17 cellular contexts compared by ENCODE assay signal in the genomic region with DNA sequence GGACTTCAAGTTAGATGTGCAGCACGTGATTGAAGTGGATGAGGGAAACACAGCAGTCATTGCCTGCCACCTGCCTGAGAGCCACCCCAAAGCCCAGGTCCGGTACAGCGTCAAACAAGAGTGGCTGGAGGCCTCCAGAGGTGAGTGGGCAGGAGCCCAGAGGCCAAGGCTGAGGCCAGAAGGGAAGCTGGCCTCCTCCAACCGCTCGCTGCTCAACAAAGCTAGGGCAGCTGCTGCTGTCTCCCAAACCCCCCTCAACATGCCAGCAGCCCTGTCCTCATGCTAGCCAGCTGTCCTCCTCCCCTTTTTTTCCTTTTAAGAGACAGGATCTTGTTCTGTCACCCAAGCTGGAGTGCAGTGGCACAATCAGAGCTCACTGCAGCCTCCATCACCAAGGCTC. TPM values are rescaled to one million over a fixed set of nuclear protein-coding genes. Genes with fewer than 3 reads are reported as not detected.
DNase-seq lines count a peak whose midpoint lies in the region; FAIRE-seq and TF ChIP-seq lines count a peak whose summit lies in the region.
"Had no signal": no experiment of that assay in that cellular context is flagged by ENCODE, and none has a peak within 500 bp of the region (broad histone marks: within the 10 kb centered on the region; RNA-seq: fewer than 3 reads in every experiment).

No MANE protein-coding gene starts in this region.

- no peak for TF ChIP-seq RAD21 in H1 (IDR thresholded peaks at IDR 0.05 in 1 of 2, conservative IDR thresholded peaks at IDR 0.05 in 1 of 2; ENCODE audit: low read depth in 2 of 2, low read length in 2 of 2)

- WGBS in H1 (ENCODE audit: extremely low coverage in 1 of 2, insufficient coverage in 1 of 2, insufficient read length in 1 of 2, insufficient replicate concordance in 2 of 2, low coverage in 1 of 2, low lambda C conversion rate in 2 of 2, missing lambda C conversion rate in 1 of 2), 2 experiments = 88% methylated on average over 5 of the region's 5 CpGs; no CpG with 5 or more reads in 1 of the 2 experiments
- no CpG with 5 or more reads among the region's 5 CpGs for WGBS in neuronal stem cell (ENCODE audit: extremely low coverage in 2 of 2, insufficient read length in 2 of 2, insufficient replicate concordance in 1 of 2), 2 donors
- 91% methylated on average over 5 of the region's 5 CpGs for WGBS in GM23248 (ENCODE audit: low coverage in 1 of 2, low lambda C conversion rate in 2 of 2, missing lambda C conversion rate in 2 of 2), 2 experiments

- H3K79me1 ChIP-seq in H1 (ENCODE audit: low read depth, low read length) (no peaks in the 10 kb centered on the region), neuronal stem cell (ENCODE audit: low read depth, low read length) (peaks cover 2% of the 10 kb centered on the region)

- H3K56ac ChIP-seq in H1 (replicated peaks; ENCODE audit: insufficient read length, low read depth, low read length) = no peak overlapping the region

- H3K9ac ChIP-seq in H1 (replicated peaks in 1 of 4; ENCODE audit: extremely low read depth in 1 of 4, low read depth in 3 of 4, low read length in 3 of 4) (no peak overlapping the region), neuronal stem cell (ENCODE audit: low read depth, low read length, poor library complexity) (no peak overlapping the region), GM23248 (no peak overlapping the region)
- H3K9ac ChIP-seq: BLaER1, KMS-11 had no signal

- H3K27me3 ChIP-seq in H1 (replicated peaks in 1 of 4; ENCODE audit: control insufficient read depth in 3 of 4, extremely low read depth in 1 of 4, insufficient read depth in 3 of 4, low read length in 3 of 4) (0 out of 7 replicates have a peak, but pooled peaks cover 0 to 1% (median 0%) of the 10 kb centered on the region in 4 experiments), neuronal stem cell (ENCODE audit: control insufficient read depth in 3 of 3, insufficient read depth in 3 of 3, low read depth in 1 of 3, low read length in 3 of 3) (no peaks in the 10 kb centered on the region), GM23248 (replicated peaks; ENCODE audit: insufficient read depth) (no peaks in the 10 kb centered on the region)
- H3K27me3 ChIP-seq: BLaER1 had no signal

- H4K91ac ChIP-seq in H1 (replicated peaks; ENCODE audit: insufficient read length, low read length) = no peak overlapping the region
- peak overlapping the region; percentile 56 for H4K91ac ChIP-seq in neuronal stem cell (ENCODE audit: low read depth, low read length, poor library complexity)

- no peak overlapping the region for H3K4me3 ChIP-seq in H1 (ENCODE audit: extremely low read depth in 1 of 4, insufficient read depth in 2 of 4, low read depth in 3 of 4, low read length in 4 of 4)
- peak overlapping the region in 1 of 2 donors; percentile 28 for H3K4me3 ChIP-seq in neuronal stem cell (ENCODE audit: low read length in 2 of 2)
- H3K4me3 ChIP-seq in GM23248 = no peak overlapping the region
- H3K4me3 ChIP-seq: BLaER1, PC-9 had no signal

- CTCF ChIA-PET in H1 (lab: Charles Lee; ENCODE audit: partially characterized antibody) = interaction anchor here (0.8 to 5.3 kb wide), 9 partner anchors 10 to 133 kb away, joined by 3 to 37 read pairs (median 6); partner anchors contain the start of gene BOC

- H3K23ac ChIP-seq in H1 (ENCODE audit: insufficient read length) (no peak overlapping the region), neuronal stem cell (ENCODE audit: low read depth, low read length, poor library complexity) (no peak overlapping the region)

- H3K79me2 ChIP-seq in H1 (ENCODE audit: control insufficient read depth in 1 of 2, insufficient read depth in 2 of 2, low read length in 2 of 2) (no peaks in the 10 kb centered on the region), GM23248 (ENCODE audit: insufficient read depth) (no peaks in the 10 kb centered on the region)

- no peak for TF ChIP-seq CTCF in H1 (IDR thresholded peaks at IDR 0.05; ENCODE audit: control extremely low read depth in 1 of 3, insufficient read depth in 1 of 3, low read depth in 1 of 3, low read length in 3 of 3)

- H3K4me2 ChIP-seq in H1 (ENCODE audit: insufficient read depth in 1 of 2, low read depth in 2 of 2, low read length in 2 of 2) (no peak overlapping the region), neuronal stem cell (ENCODE audit: insufficient read depth, low read length, poor library complexity, severe bottlenecking) (no peak overlapping the region), GM23248 (ENCODE audit: unreplicated experiment) (no peak overlapping the region)
- H3K4me2 ChIP-seq: BLaER1, KMS-11, PC-9 had no signal

- DNase-seq in DMS 273 treated with DMSO at 0.1 percent for 48 hours (lab: John Stamatoyannopoulos, UW) (peak; percentile 33), NCI-H524 (lab: John Stamatoyannopoulos, UW) (peak; percentile 60 to 86), H1 (ENCODE audit: low read depth in 1 of 2, low spot score in 2 of 2) (no peak), neuronal stem cell (ENCODE audit: low spot score) (no peak), GDM1 (lab: John Stamatoyannopoulos, UW) (no peak), GM23248 (no peak), NOMO-1 (lab: John Stamatoyannopoulos, UW; ENCODE audit: unreplicated experiment in 2 of 2) (no peak), retina (no peak)
- DNase-seq: CD4-positive, alpha-beta memory T cell; DMS79 treated with DMSO at 0.1 percent for 48 hours; NCI-H1417 treated with DMSO at 0.1 percent for 48 hours; NCI-H774; PC-9 had no signal

- no peak overlapping the region for H3K18ac ChIP-seq in H1 (ENCODE audit: extremely low read depth, low read length)
- H3K18ac ChIP-seq in neuronal stem cell (ENCODE audit: low read length) = peak overlapping the region; percentile 84

- H3K14ac ChIP-seq in H1 (ENCODE audit: insufficient read length) = no peak overlapping the region
- H3K14ac ChIP-seq in neuronal stem cell (ENCODE audit: low read length) = no peak overlapping the region

- H2BK12ac ChIP-seq in H1 (ENCODE audit: low read depth, low read length) = no peak overlapping the region
- H2BK12ac ChIP-seq in neuronal stem cell (ENCODE audit: low read length) = no peak overlapping the region

- H3K36me3 ChIP-seq in H1 (ENCODE audit: control insufficient read depth in 2 of 4, insufficient read depth in 4 of 4, low read length in 3 of 4) = no peaks in the 10 kb centered on the region; a peak in 2 of 8 replicates
- peaks cover 46 to 100% of the 10 kb centered on the region in 2 donors for H3K36me3 ChIP-seq in neuronal stem cell (replicated peaks in 1 of 2; ENCODE audit: control insufficient read depth in 2 of 2, insufficient read depth in 2 of 2, low read length in 2 of 2)
- H3K36me3 ChIP-seq in GM23248 (ENCODE audit: low read depth) = no peaks in the 10 kb centered on the region
- H3K36me3 ChIP-seq: BLaER1 had no signal

- no peaks in the 10 kb centered on the region for H3F3A ChIP-seq in GM23248 (ENCODE audit: insufficient read depth)

- no peak overlapping the region for H2AFZ ChIP-seq in H1 (ENCODE audit: low read length)
- no peak overlapping the region for H2AFZ ChIP-seq in neuronal stem cell (ENCODE audit: low read length)
- H2AFZ ChIP-seq in GM23248 = no peak overlapping the region
- H2AFZ ChIP-seq: PC-9 had no signal

- no peaks in the 10 kb centered on the region for H4K20me1 ChIP-seq in H1 (replicated peaks in 1 of 2; ENCODE audit: control insufficient read depth in 1 of 2, insufficient read depth in 2 of 2, low read length in 2 of 2)
- no peaks in the 10 kb centered on the region for H4K20me1 ChIP-seq in GM23248 (ENCODE audit: insufficient read depth)
- H4K20me1 ChIP-seq: BLaER1 had no signal

- TF ChIP-seq POLR2A in H1 (IDR thresholded peaks at IDR 0.05; ENCODE audit: control extremely low read depth in 1 of 2, low read depth in 2 of 2, low read length in 2 of 2) = no peak

- in situ Hi-C loops in GM23248 (cut with MboI) = no loop called here

- H3K27ac ChIP-seq in H1 (ENCODE audit: low read depth, low read length) (no peak overlapping the region), neuronal stem cell (replicated peaks; ENCODE audit: low read length) (no peak overlapping the region), GM23248 (no peak overlapping the region)
- H3K27ac ChIP-seq: BLaER1, KMS-11, PC-9 had no signal

- H2AK5ac ChIP-seq in H1 (ENCODE audit: low read depth, low read length) (no peak overlapping the region), neuronal stem cell (ENCODE audit: low read depth, low read length) (peak overlapping the region; percentile 51)

- POLR2A ChIA-PET in H1 (lab: Charles Lee; ENCODE audit: partially characterized antibody) = no interaction called here

- H2BK120ac ChIP-seq in H1 (replicated peaks; ENCODE audit: low read depth, low read length) (no peak overlapping the region), neuronal stem cell (ENCODE audit: low read depth, low read length) (no peak overlapping the region)

- H3K4ac ChIP-seq in H1 (replicated peaks; ENCODE audit: insufficient read length, low read depth, low read length) (no peak overlapping the region), neuronal stem cell (ENCODE audit: low read length) (no peak overlapping the region)

- no peaks in the 10 kb centered on the region for H3K23me2 ChIP-seq in H1 (ENCODE audit: low read depth, low read length)

- 0 out of 2 replicates have a peak overlapping the region, but pooled peaks have one; percentile 34 for H2BK15ac ChIP-seq in H1 (ENCODE audit: low read length)
- peak overlapping the region; percentile 28 for H2BK15ac ChIP-seq in neuronal stem cell (ENCODE audit: low read length)

- H2BK5ac ChIP-seq in H1 (ENCODE audit: low read depth, low read length) (peak overlapping the region; percentile 28; the same call in 1 of the 2 replicates), neuronal stem cell (ENCODE audit: low read length) (no peak overlapping the region)

- TF ChIP-seq EP300 in H1 (IDR thresholded peaks at IDR 0.05; ENCODE audit: borderline replicate concordance in 1 of 2, low read depth in 2 of 2, low read length in 2 of 2) = no peak

- H4K5ac ChIP-seq in H1 (ENCODE audit: insufficient read length, low read depth, low read length) = no peak overlapping the region

- H3K9me3 ChIP-seq in H1 (ENCODE audit: insufficient read depth in 2 of 2, low read depth in 1 of 2, low read length in 1 of 2) (no peaks in the 10 kb centered on the region), neuronal stem cell (replicated peaks in 1 of 2; ENCODE audit: control insufficient read depth in 2 of 2, insufficient read depth in 1 of 2, low read depth in 1 of 2, low read length in 2 of 2) (peaks cover 0 to 1% of the 10 kb centered on the region in 2 donors), GM23248 (ENCODE audit: low read depth) (no peaks in the 10 kb centered on the region)
- H3K9me3 ChIP-seq: BLaER1 had no signal

- H3K9me2 ChIP-seq in GM23248 (ENCODE audit: insufficient read depth) = no peaks in the 10 kb centered on the region

- H2BK20ac ChIP-seq in H1 (ENCODE audit: low read length) = no peak overlapping the region

- no peak for FAIRE-seq in H1 (lab: Jason Lieb, UNC)

- no peak overlapping the region for H4K8ac ChIP-seq in H1 (ENCODE audit: extremely low read depth, insufficient read depth, low read length)
- H4K8ac ChIP-seq in neuronal stem cell (ENCODE audit: low read depth, low read length) = no peak overlapping the region

- H3K4me1 ChIP-seq in H1 (replicated peaks in 1 of 4; ENCODE audit: control insufficient read depth in 3 of 4, insufficient read depth in 4 of 4, low read length in 3 of 4) (peaks cover 7 to 24% (median 21%) of the 10 kb centered on the region in 4 experiments), neuronal stem cell (ENCODE audit: control insufficient read depth in 2 of 2, insufficient read depth in 1 of 2, low read depth in 1 of 2, low read length in 2 of 2) (peaks cover 0 to 50% of the 10 kb centered on the region in 2 donors), GM23248 (ENCODE audit: insufficient read depth) (no peaks in the 10 kb centered on the region)
- H3K4me1 ChIP-seq: BLaER1 had no signal

RNA-seq across cellular contexts. Expression of gene BOC, which starts 56.9 kb away (rescaled TPM):
- 6.0 and 6.9 TPM in 2 replicates for total RNA-seq in H1 (2021; fragmentation: NEBNext Ultra II Directional; extraction: Animal tissue kit (Norgen Biotek cat#: 25700))
- polyA plus RNA-seq in H1 (2011; rRNA removed) (9.3 and 10.6 TPM in 2 replicates), GM23248 (2016; fragmentation: Nextera tagmentation; extraction: Ambion mirVana) (20.8 and 21.6 TPM in 2 replicates)
- polyA plus RNA-seq in H1 (2011; cell fraction: cytosol; rRNA removed) = 10.6 TPM
- 25.7 TPM for polyA plus RNA-seq in H1 (2011; cell fraction: nucleus; rRNA removed)
- 6.0 to 8.6 TPM (median 8.3 TPM) in 4 replicates for polyA plus RNA-seq in H1 (2012, experiment 1 of 2)
- 6.4 TPM for polyA plus RNA-seq in H1 (2012, experiment 2 of 2)
- 5.4 TPM for polyA plus RNA-seq in H1 (2013, experiment 1 of 2)
- 4.9 TPM for polyA plus RNA-seq in H1 (2013, experiment 2 of 2)
- polyA minus RNA-seq in H1 (2011; rRNA and poly(A)+ RNA removed) = 14.2 and 17.4 TPM in 2 replicates
- 5.9 TPM for polyA minus RNA-seq in H1 (2011; cell fraction: cytosol; rRNA and poly(A)+ RNA removed)
- 29.7 TPM for polyA minus RNA-seq in H1 (2011; cell fraction: nucleus; rRNA and poly(A)+ RNA removed)
- polyA plus RNA-seq in neuronal stem cell (2013, experiment 1 of 2) = 180 TPM
- 180 TPM for polyA plus RNA-seq in neuronal stem cell (2013, experiment 2 of 2)
- 16.8 and 18.4 TPM in 2 replicates for total RNA-seq in GM23248 (2014; rRNA removed; shearing (Covaris generic))
- total RNA-seq: CD4-positive, alpha-beta memory T cell; HT-29; NCI-H460 had no signal
- polyA plus RNA-seq: CD4-positive, alpha-beta memory T cell had no signal

Comparison
In these comparisons a context has a peak if more than half of its experiments do, and no peak if none do; other contexts are left out.
1. DNase-seq: peak in DMS 273 treated with DMSO at 0.1 percent for 48 hours (single experiment) and NCI-H524 (2 of 2); none in H1 (0 of 2), neuronal stem cell (single experiment), GDM1 (single experiment), GM23248 (single experiment), NOMO-1 (0 of 2) and retina (single experiment).